1 cellular context compared by ENCODE assay signal in the genomic region with DNA sequence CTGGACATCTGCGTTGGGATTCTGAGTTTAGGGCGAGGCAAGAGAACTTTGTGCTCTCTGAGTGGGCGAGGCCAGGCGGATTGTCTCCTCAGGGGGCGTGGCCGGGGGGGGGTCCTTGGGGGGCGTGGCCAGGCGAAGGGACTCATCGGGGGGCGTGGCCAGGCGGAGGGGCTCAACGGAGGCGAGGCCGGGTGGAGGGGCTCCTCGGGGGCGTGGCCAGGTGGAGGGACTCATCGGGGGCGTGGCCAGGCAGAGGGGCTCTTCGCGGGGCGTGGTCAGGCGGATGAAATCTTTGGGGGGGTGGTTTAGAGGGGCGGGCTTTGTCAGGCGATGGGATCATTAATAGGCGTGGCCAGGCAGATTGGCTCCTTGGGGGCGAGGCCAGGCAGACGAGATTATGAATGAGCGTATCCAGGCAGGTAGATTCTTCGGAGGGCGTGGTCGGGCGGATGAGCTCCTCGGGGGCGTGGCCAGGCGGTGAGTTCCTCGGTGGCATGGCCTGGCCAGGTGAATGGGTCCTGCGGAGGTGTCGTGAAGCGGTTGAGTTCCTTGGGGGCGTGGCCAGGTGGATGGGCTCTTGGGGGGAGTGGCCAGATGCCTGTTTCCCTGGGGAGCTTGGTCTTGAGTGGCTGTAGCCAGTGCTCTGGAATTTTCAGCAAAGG.
TF ChIP-seq lines count a peak whose summit lies in the region.

No MANE protein-coding gene starts in this region.

TF ChIP-seq in WTC11, 78 proteins besides CTCF, POLR2A, EP300 and RAD21 (continued from another document):
- TF ChIP-seq, protein P1, sequence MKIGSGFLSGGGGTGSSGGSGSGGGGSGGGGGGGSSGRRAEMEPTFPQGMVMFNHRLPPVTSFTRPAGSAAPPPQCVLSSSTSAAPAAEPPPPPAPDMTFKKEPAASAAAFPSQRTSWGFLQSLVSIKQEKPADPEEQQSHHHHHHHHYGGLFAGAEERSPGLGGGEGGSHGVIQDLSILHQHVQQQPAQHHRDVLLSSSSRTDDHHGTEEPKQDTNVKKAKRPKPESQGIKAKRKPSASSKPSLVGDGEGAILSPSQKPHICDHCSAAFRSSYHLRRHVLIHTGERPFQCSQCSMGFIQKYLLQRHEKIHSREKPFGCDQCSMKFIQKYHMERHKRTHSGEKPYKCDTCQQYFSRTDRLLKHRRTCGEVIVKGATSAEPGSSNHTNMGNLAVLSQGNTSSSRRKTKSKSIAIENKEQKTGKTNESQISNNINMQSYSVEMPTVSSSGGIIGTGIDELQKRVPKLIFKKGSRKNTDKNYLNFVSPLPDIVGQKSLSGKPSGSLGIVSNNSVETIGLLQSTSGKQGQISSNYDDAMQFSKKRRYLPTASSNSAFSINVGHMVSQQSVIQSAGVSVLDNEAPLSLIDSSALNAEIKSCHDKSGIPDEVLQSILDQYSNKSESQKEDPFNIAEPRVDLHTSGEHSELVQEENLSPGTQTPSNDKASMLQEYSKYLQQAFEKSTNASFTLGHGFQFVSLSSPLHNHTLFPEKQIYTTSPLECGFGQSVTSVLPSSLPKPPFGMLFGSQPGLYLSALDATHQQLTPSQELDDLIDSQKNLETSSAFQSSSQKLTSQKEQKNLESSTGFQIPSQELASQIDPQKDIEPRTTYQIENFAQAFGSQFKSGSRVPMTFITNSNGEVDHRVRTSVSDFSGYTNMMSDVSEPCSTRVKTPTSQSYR (CRISPR knock-in tag; IDR thresholded peaks at IDR 0.05) = no peak
- TF ChIP-seq SP1 (CRISPR knock-in tag; conservative IDR thresholded peaks at IDR 0.05) = peak; percentile 93
- TF ChIP-seq NFATC4 (CRISPR knock-in tag; IDR thresholded peaks at IDR 0.05) = no peak
- no peak for TF ChIP-seq ZNF121 (CRISPR knock-in tag; IDR thresholded peaks at IDR 0.05)
TF ChIP-seq in WTC11: peak in this region for 1.
